1 cellular context compared by ENCODE assay signal in the genomic region with DNA sequence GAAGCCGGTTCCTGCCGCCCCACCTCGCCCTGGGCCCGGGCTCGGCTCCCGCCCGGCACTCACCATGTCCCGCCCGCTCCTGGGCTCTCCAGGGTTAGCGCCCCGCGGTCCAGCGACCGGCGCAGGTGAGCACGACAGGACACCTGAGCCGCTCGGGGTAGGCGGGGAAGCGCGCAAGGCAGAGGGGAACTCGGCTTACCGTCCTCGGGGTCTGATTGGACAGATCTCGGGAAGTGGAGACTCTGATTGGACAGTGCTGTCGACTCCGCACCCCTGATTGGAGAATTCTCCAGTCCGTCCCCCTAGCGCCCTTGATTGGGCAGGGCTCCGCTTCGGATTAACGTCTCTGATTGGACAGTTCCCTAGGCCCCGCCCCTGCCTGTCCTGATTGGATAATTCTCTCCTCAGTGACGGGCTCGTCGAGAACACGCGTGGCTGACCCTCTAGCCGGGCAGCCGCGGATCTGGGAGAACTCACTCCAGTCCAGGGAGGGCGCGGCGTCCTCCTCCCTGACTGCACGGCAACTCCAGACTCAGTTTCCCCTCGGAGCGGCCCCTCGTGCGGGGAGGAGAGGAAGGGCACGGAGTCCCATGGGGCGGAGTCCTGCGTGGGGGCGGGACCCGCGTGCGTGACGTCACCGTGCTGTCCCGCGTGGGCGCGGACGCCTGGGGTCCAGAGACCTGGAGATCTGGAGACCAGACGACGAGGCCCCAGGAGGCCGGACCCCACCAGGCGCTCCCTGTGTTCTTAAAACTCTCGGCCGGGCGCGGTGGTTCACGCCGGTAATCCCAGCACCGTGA.
TF ChIP-seq lines count a peak whose summit lies in the region.

A gene (minus strand): TSS at position 197 of the 800 bp plus-strand sequence. CDS start 131 bp downstream, at position 66.

TF ChIP-seq in K562, 482 proteins besides CTCF, POLR2A, EP300 and RAD21 (continued from another document and continues in another):
- TF ChIP-seq MAZ (CRISPR knock-in tag; conservative IDR thresholded peaks at IDR 0.05 in 1 of 2, IDR thresholded peaks at IDR 0.05 in 1 of 2) (peak; percentile 60 to 73; a peak in 3 of 4 replicates), MTA2 (IDR thresholded peaks at IDR 0.05; ENCODE audit: low read depth) (peak; percentile 67; the same call in 1 of the 2 replicates), POU5F1 (IDR thresholded peaks at IDR 0.05; ENCODE audit: borderline replicate concordance, low read depth, low read length, partially characterized antibody) (no peak), NFIC (IDR thresholded peaks at IDR 0.05) (peak; percentile 75), PHB2 (IDR thresholded peaks at IDR 0.05; ENCODE audit: low read depth) (no peak), ZNF146 (CRISPR knock-in tag; IDR thresholded peaks at IDR 0.05; ENCODE audit: unreplicated experiment) (no peak), ZNF764 (CRISPR knock-in tag; IDR thresholded peaks at IDR 0.05; ENCODE audit: low read depth) (no peak), ZC3H4 (CRISPR knock-in tag; IDR thresholded peaks at IDR 0.05; ENCODE audit: borderline replicate concordance) (no peak), ZNF263 (CRISPR knock-in tag; IDR thresholded peaks at IDR 0.05; ENCODE audit: borderline replicate concordance) (peak; percentile 68; the same call in 1 of the 2 replicates), HMG20A (CRISPR knock-in tag; conservative IDR thresholded peaks at IDR 0.05) (no peak), ZNF174 (CRISPR knock-in tag; IDR thresholded peaks at IDR 0.05) (no peak), CREBBP (IDR thresholded peaks at IDR 0.05; ENCODE audit: low read depth, low read length) (no peak), ZNF780A (CRISPR knock-in tag; IDR thresholded peaks at IDR 0.05) (0 out of 2 replicates have a peak, but pooled peaks have one; percentile 27), JUNB (CRISPR knock-in tag; conservative IDR thresholded peaks at IDR 0.05) (peak; percentile 62; the same call in 1 of the 2 replicates), CREB1 (IDR thresholded peaks at IDR 0.05) (peak; percentile 82), CREB1 (CRISPR knock-in tag; IDR thresholded peaks at IDR 0.05) (peak; percentile 93), SMARCA5 (IDR thresholded peaks at IDR 0.05) (no peak), SPI1 (IDR thresholded peaks at IDR 0.05; ENCODE audit: borderline replicate concordance, low read depth, low read length) (0 out of 2 replicates have a peak, but pooled peaks have one; percentile 29), SP1 (CRISPR knock-in tag; IDR thresholded peaks at IDR 0.05) (peak; percentile 97), SAP30 (IDR thresholded peaks at IDR 0.05; ENCODE audit: borderline replicate concordance, insufficient read depth, low read depth, low read length, poor library complexity, severe bottlenecking) (peak; percentile 41), HDAC3 (IDR thresholded peaks at IDR 0.05; ENCODE audit: borderline replicate concordance, partially characterized antibody) (no peak), DDX20 (tag; IDR thresholded peaks at IDR 0.05; ENCODE audit: low read depth) (no peak), NEUROD1 (IDR thresholded peaks at IDR 0.05; ENCODE audit: borderline replicate concordance, low read depth, low read length, partially characterized antibody) (peak; percentile 99), L3MBTL2 (IDR thresholded peaks at IDR 0.05) (peak; percentile 98), KAT2B (IDR thresholded peaks at IDR 0.05; ENCODE audit: low read depth, low read length) (no peak), TGIF2 (CRISPR knock-in tag; IDR thresholded peaks at IDR 0.05) (0 out of 2 replicates have a peak, but pooled peaks have one; percentile 40), MTA3 (IDR thresholded peaks at IDR 0.05; ENCODE audit: borderline replicate concordance) (peak; percentile 97), SAFB2 (IDR thresholded peaks at IDR 0.05; ENCODE audit: borderline replicate concordance, low read depth, low read length, severe bottlenecking) (no peak), COPS2 (conservative IDR thresholded peaks at IDR 0.05) (no peak), HCFC1 (IDR thresholded peaks at IDR 0.05; ENCODE audit: low read depth, low read length) (no peak), HOXB6 (CRISPR knock-in tag; IDR thresholded peaks at IDR 0.05; ENCODE audit: borderline replicate concordance) (no peak), ZC3H11A (IDR thresholded peaks at IDR 0.05; ENCODE audit: low read depth, low read length) (no peak), MCM7 (IDR thresholded peaks at IDR 0.05) (no peak), PTTG1 (tag; IDR thresholded peaks at IDR 0.05; ENCODE audit: low read depth) (no peak), ZZZ3 (IDR thresholded peaks at IDR 0.05) (no peak), CTBP1 (IDR thresholded peaks at IDR 0.05; ENCODE audit: borderline replicate concordance) (peak; percentile 62; the same call in 1 of the 2 replicates), NR2C2 (CRISPR knock-in tag; IDR thresholded peaks at IDR 0.05) (0 out of 2 replicates have a peak, but pooled peaks have one; percentile 40), NR2C2 (tag; IDR thresholded peaks at IDR 0.05) (peak; percentile 90), ZNF124 (CRISPR knock-in tag; IDR thresholded peaks at IDR 0.05) (no peak), FOXA3 (CRISPR knock-in tag; conservative IDR thresholded peaks at IDR 0.05 in 1 of 2, IDR thresholded peaks at IDR 0.05 in 1 of 2) (peak in 1 of 2 experiments; percentile 70; a peak in 1 of 4 replicates), NCOA2 (IDR thresholded peaks at IDR 0.05; ENCODE audit: partially characterized antibody in 2 of 2) (no peak), ESRRA (IDR thresholded peaks at IDR 0.05; ENCODE audit: borderline replicate concordance, low read depth) (0 out of 2 replicates have a peak, but pooled peaks have one; percentile 18), PCBP2 (IDR thresholded peaks at IDR 0.05; ENCODE audit: low read depth, low read length, poor library complexity, severe bottlenecking) (no peak)
- TF ChIP-seq, protein P1, sequence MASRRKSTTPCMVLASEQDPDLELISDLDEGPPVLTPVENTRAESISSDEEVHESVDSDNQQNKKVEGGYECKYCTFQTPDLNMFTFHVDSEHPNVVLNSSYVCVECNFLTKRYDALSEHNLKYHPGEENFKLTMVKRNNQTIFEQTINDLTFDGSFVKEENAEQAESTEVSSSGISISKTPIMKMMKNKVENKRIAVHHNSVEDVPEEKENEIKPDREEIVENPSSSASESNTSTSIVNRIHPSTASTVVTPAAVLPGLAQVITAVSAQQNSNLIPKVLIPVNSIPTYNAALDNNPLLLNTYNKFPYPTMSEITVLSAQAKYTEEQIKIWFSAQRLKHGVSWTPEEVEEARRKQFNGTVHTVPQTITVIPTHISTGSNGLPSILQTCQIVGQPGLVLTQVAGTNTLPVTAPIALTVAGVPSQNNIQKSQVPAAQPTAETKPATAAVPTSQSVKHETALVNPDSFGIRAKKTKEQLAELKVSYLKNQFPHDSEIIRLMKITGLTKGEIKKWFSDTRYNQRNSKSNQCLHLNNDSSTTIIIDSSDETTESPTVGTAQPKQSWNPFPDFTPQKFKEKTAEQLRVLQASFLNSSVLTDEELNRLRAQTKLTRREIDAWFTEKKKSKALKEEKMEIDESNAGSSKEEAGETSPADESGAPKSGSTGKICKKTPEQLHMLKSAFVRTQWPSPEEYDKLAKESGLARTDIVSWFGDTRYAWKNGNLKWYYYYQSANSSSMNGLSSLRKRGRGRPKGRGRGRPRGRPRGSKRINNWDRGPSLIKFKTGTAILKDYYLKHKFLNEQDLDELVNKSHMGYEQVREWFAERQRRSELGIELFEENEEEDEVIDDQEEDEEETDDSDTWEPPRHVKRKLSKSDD (conservative IDR thresholded peaks at IDR 0.05; ENCODE audit: low read length): no peak
- TF ChIP-seq, protein P2, sequence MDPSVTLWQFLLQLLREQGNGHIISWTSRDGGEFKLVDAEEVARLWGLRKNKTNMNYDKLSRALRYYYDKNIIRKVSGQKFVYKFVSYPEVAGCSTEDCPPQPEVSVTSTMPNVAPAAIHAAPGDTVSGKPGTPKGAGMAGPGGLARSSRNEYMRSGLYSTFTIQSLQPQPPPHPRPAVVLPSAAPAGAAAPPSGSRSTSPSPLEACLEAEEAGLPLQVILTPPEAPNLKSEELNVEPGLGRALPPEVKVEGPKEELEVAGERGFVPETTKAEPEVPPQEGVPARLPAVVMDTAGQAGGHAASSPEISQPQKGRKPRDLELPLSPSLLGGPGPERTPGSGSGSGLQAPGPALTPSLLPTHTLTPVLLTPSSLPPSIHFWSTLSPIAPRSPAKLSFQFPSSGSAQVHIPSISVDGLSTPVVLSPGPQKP (CRISPR knock-in tag; IDR thresholded peaks at IDR 0.05): no peak
- TF ChIP-seq, protein P3, sequence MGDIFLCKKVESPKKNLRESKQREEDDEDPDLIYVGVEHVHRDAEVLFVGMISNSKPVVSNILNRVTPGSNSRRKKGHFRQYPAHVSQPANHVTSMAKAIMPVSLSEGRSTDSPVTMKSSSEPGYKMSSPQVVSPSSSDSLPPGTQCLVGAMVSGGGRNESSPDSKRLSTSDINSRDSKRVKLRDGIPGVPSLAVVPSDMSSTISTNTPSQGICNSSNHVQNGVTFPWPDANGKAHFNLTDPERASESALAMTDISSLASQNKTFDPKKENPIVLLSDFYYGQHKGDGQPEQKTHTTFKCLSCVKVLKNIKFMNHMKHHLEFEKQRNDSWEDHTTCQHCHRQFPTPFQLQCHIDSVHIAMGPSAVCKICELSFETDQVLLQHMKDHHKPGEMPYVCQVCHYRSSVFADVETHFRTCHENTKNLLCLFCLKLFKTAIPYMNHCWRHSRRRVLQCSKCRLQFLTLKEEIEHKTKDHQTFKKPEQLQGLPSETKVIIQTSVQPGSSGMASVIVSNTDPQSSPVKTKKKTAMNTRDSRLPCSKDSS (IDR thresholded peaks at IDR 0.05; ENCODE audit: low read depth, partially characterized antibody): no peak
- TF ChIP-seq, protein P4, sequence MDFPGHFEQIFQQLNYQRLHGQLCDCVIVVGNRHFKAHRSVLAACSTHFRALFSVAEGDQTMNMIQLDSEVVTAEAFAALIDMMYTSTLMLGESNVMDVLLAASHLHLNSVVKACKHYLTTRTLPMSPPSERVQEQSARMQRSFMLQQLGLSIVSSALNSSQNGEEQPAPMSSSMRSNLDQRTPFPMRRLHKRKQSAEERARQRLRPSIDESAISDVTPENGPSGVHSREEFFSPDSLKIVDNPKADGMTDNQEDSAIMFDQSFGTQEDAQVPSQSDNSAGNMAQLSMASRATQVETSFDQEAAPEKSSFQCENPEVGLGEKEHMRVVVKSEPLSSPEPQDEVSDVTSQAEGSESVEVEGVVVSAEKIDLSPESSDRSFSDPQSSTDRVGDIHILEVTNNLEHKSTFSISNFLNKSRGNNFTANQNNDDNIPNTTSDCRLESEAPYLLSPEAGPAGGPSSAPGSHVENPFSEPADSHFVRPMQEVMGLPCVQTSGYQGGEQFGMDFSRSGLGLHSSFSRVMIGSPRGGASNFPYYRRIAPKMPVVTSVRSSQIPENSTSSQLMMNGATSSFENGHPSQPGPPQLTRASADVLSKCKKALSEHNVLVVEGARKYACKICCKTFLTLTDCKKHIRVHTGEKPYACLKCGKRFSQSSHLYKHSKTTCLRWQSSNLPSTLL (IDR thresholded peaks at IDR 0.05): peak; percentile 27; the same call in 1 of the 2 replicates
- TF ChIP-seq, protein P5, sequence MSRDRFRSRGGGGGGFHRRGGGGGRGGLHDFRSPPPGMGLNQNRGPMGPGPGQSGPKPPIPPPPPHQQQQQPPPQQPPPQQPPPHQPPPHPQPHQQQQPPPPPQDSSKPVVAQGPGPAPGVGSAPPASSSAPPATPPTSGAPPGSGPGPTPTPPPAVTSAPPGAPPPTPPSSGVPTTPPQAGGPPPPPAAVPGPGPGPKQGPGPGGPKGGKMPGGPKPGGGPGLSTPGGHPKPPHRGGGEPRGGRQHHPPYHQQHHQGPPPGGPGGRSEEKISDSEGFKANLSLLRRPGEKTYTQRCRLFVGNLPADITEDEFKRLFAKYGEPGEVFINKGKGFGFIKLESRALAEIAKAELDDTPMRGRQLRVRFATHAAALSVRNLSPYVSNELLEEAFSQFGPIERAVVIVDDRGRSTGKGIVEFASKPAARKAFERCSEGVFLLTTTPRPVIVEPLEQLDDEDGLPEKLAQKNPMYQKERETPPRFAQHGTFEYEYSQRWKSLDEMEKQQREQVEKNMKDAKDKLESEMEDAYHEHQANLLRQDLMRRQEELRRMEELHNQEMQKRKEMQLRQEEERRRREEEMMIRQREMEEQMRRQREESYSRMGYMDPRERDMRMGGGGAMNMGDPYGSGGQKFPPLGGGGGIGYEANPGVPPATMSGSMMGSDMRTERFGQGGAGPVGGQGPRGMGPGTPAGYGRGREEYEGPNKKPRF (IDR thresholded peaks at IDR 0.05; ENCODE audit: low read depth, low read length): no peak
- TF ChIP-seq, protein P6, sequence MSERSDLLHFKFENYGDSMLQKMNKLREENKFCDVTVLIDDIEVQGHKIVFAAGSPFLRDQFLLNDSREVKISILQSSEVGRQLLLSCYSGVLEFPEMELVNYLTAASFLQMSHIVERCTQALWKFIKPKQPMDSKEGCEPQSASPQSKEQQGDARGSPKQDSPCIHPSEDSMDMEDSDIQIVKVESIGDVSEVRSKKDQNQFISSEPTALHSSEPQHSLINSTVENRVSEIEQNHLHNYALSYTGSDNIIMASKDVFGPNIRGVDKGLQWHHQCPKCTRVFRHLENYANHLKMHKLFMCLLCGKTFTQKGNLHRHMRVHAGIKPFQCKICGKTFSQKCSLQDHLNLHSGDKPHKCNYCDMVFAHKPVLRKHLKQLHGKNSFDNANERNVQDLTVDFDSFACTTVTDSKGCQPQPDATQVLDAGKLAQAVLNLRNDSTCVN (CRISPR knock-in tag; IDR thresholded peaks at IDR 0.05): no peak
- TF ChIP-seq, protein P7, sequence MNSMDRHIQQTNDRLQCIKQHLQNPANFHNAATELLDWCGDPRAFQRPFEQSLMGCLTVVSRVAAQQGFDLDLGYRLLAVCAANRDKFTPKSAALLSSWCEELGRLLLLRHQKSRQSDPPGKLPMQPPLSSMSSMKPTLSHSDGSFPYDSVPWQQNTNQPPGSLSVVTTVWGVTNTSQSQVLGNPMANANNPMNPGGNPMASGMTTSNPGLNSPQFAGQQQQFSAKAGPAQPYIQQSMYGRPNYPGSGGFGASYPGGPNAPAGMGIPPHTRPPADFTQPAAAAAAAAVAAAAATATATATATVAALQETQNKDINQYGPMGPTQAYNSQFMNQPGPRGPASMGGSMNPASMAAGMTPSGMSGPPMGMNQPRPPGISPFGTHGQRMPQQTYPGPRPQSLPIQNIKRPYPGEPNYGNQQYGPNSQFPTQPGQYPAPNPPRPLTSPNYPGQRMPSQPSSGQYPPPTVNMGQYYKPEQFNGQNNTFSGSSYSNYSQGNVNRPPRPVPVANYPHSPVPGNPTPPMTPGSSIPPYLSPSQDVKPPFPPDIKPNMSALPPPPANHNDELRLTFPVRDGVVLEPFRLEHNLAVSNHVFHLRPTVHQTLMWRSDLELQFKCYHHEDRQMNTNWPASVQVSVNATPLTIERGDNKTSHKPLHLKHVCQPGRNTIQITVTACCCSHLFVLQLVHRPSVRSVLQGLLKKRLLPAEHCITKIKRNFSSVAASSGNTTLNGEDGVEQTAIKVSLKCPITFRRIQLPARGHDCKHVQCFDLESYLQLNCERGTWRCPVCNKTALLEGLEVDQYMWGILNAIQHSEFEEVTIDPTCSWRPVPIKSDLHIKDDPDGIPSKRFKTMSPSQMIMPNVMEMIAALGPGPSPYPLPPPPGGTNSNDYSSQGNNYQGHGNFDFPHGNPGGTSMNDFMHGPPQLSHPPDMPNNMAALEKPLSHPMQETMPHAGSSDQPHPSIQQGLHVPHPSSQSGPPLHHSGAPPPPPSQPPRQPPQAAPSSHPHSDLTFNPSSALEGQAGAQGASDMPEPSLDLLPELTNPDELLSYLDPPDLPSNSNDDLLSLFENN (IDR thresholded peaks at IDR 0.05; ENCODE audit: low read depth in 2 of 2, low read length in 2 of 2): no peak
